Comparison of ENCODE assay signal across 11 cellular contexts in genomic region chr20:19074828-19075516, GRCh38.
DNase-seq lines count a peak whose midpoint lies in the region; ATAC-seq and TF ChIP-seq lines count a peak whose summit lies in the region.
"Had no signal": no experiment of that assay in that cellular context is flagged by ENCODE, and none has a peak within 500 bp of the region (broad histone marks: within the 10 kb centered on the region; RNA-seq: fewer than 3 reads in every experiment).

No MANE protein-coding gene starts in this region.

- no peak overlapping the region for H3K27ac ChIP-seq in ascending aorta

- peaks cover 3% of the 10 kb centered on the region for H3K4me1 Mint-ChIP-seq in activated CD4-positive, alpha-beta T cell treated with anti-CD3 and anti-CD28 coated beads, Interleukin-2, amount 10 ng/mL, durations not matched to agents 24 days and 14 days
- no peaks in the 10 kb centered on the region for H3K4me1 Mint-ChIP-seq in stimulated activated effector memory CD8-positive, alpha-beta T cell treated with anti-CD3 and anti-CD28 coated beads, Interleukin-12 subunit alpha, Interleukin-12 subunit beta, amount 100 ng/mL, for 72 hours
- H3K4me1 Mint-ChIP-seq in type B pancreatic cell (ENCODE audit: unreplicated experiment): no peaks in the 10 kb centered on the region

- H3K4me1 ChIP-seq in ascending aorta: no peaks in the 10 kb centered on the region

- intact Hi-C loops in activated CD4-positive, alpha-beta T cell treated with anti-CD3 and anti-CD28 coated beads, Interleukin-2, amount 10 ng/mL, durations not matched to agents 24 days and 14 days (cut with micrococcal nuclease): no loop called here
- intact Hi-C loops in ascending aorta (cut with DNase I): no loop called here

- no peak overlapping the region for H3K4me3 ChIP-seq in ascending aorta

- peak; percentile 23 for ATAC-seq in HG02798 (IDR thresholded peaks at IDR 0.05; ENCODE audit: poor library complexity, unreplicated experiment)
- peak; percentile 19 for ATAC-seq in stimulated activated effector memory CD8-positive, alpha-beta T cell treated with anti-CD3 and anti-CD28 coated beads, Interleukin-12 subunit alpha, Interleukin-12 subunit beta, amount 100 ng/mL, for 72 hours

- no peaks in the 10 kb centered on the region for H3K36me3 ChIP-seq in ascending aorta

- no peaks in the 10 kb centered on the region for H3K36me3 Mint-ChIP-seq in activated CD4-positive, alpha-beta T cell treated with anti-CD3 and anti-CD28 coated beads, Interleukin-2, amount 10 ng/mL, durations not matched to agents 24 days and 14 days (ENCODE audit: low read depth)
- no peaks in the 10 kb centered on the region for H3K36me3 Mint-ChIP-seq in stimulated activated effector memory CD8-positive, alpha-beta T cell treated with anti-CD3 and anti-CD28 coated beads, Interleukin-12 subunit alpha, Interleukin-12 subunit beta, amount 100 ng/mL, for 72 hours
- no peaks in the 10 kb centered on the region for H3K36me3 Mint-ChIP-seq in type B pancreatic cell

- no peak overlapping the region for H3K4me3 Mint-ChIP-seq in activated CD4-positive, alpha-beta T cell treated with anti-CD3 and anti-CD28 coated beads, Interleukin-2, amount 10 ng/mL, durations not matched to agents 24 days and 14 days
- H3K4me3 Mint-ChIP-seq in stimulated activated effector memory CD8-positive, alpha-beta T cell treated with anti-CD3 and anti-CD28 coated beads, Interleukin-12 subunit alpha, Interleukin-12 subunit beta, amount 100 ng/mL, for 72 hours: no peak overlapping the region
- no peak overlapping the region for H3K4me3 Mint-ChIP-seq in type B pancreatic cell
- H3K4me3 Mint-ChIP-seq: T-helper 1 cell treated with Interleukin-12 subunit alpha and Interleukin-12 subunit beta and Interleukin-4 antibody, amounts not matched to agents 30 μg/mL and 1 μg/mL, for 36 hours had no signal

- H3K27ac Mint-ChIP-seq in activated CD4-positive, alpha-beta T cell treated with anti-CD3 and anti-CD28 coated beads, Interleukin-2, amount 10 ng/mL, durations not matched to agents 24 days and 14 days: no peak overlapping the region
- H3K27ac Mint-ChIP-seq in stimulated activated effector memory CD8-positive, alpha-beta T cell treated with anti-CD3 and anti-CD28 coated beads, Interleukin-12 subunit alpha, Interleukin-12 subunit beta, amount 100 ng/mL, for 72 hours: no peak overlapping the region
- no peak overlapping the region for H3K27ac Mint-ChIP-seq in type B pancreatic cell
- H3K27ac Mint-ChIP-seq: T-helper 1 cell treated with Interleukin-12 subunit alpha and Interleukin-12 subunit beta and Interleukin-4 antibody, amounts not matched to agents 30 μg/mL and 1 μg/mL, for 36 hours had no signal

- no peaks in the 10 kb centered on the region for H3K9me3 Mint-ChIP-seq in activated CD4-positive, alpha-beta T cell treated with anti-CD3 and anti-CD28 coated beads, Interleukin-2, amount 10 ng/mL, durations not matched to agents 24 days and 14 days
- H3K9me3 Mint-ChIP-seq in stimulated activated effector memory CD8-positive, alpha-beta T cell treated with anti-CD3 and anti-CD28 coated beads, Interleukin-12 subunit alpha, Interleukin-12 subunit beta, amount 100 ng/mL, for 72 hours: no peaks in the 10 kb centered on the region
- H3K9me3 Mint-ChIP-seq in type B pancreatic cell: no peaks in the 10 kb centered on the region
- H3K9me3 Mint-ChIP-seq: T-helper 1 cell treated with Interleukin-12 subunit alpha and Interleukin-12 subunit beta and Interleukin-4 antibody, amounts not matched to agents 30 μg/mL and 1 μg/mL, for 36 hours had no signal

- no peaks in the 10 kb centered on the region for H3K9me3 ChIP-seq in ascending aorta

- H3K27me3 Mint-ChIP-seq in activated CD4-positive, alpha-beta T cell treated with anti-CD3 and anti-CD28 coated beads, Interleukin-2, amount 10 ng/mL, durations not matched to agents 24 days and 14 days: no peaks in the 10 kb centered on the region
- peaks cover 10% of the 10 kb centered on the region for H3K27me3 Mint-ChIP-seq in type B pancreatic cell

- no peaks in the 10 kb centered on the region for H3K27me3 ChIP-seq in ascending aorta

- peak; percentile 3 for DNase-seq in activated CD4-positive, alpha-beta T cell treated with anti-CD3 and anti-CD28 coated beads for 48 hours
- no peak for DNase-seq in activated CD4-positive, alpha-beta T cell treated with anti-CD3 and anti-CD28 coated beads, Interleukin-2, amount 10 ng/mL, durations not matched to agents 24 days and 14 days
- DNase-seq in RPMI8226 (peak; percentile 21), type B pancreatic cell (ENCODE audit: extremely low spot score, unreplicated experiment) (no peak), DMS79 (lab: John Stamatoyannopoulos, UW) (no peak), ascending aorta (ENCODE audit: low spot score in 2 of 2) (no peak)
- DNase-seq in stimulated activated effector memory CD8-positive, alpha-beta T cell treated with anti-CD3 and anti-CD28 coated beads, Interleukin-12 subunit alpha, Interleukin-12 subunit beta, amount 100 ng/mL, for 72 hours (ENCODE audit: low spot score in 2 of 2): no peak
- DNase-seq: ACHN, mesenchymal stem cell had no signal

- TF ChIP-seq CTCF in type B pancreatic cell (conservative IDR thresholded peaks at IDR 0.05) (no peak), ascending aorta (IDR thresholded peaks at IDR 0.05) (no peak)

Comparison
In these comparisons a context has a peak if more than half of its experiments do, and no peak if none do; other contexts are left out.
1. DNase-seq: peak in activated CD4-positive, alpha-beta T cell treated with anti-CD3 and anti-CD28 coated beads for 48 hours (single experiment) and RPMI8226 (single experiment); none in activated CD4-positive, alpha-beta T cell treated with anti-CD3 and anti-CD28 coated beads, Interleukin-2, amount 10 ng/mL, durations not matched to agents 24 days and 14 days (single experiment), stimulated activated effector memory CD8-positive, alpha-beta T cell treated with anti-CD3 and anti-CD28 coated beads, Interleukin-12 subunit alpha, Interleukin-12 subunit beta, amount 100 ng/mL, for 72 hours (0 of 2), type B pancreatic cell (single experiment), DMS79 (single experiment) and ascending aorta (0 of 2).